32 cellular contexts compared by ENCODE assay signal in genomic region chrY:17381431-17382070, GRCh38.
"Had no signal": no experiment of that assay in that cellular context is flagged by ENCODE, and none has a peak within 500 bp of the region (broad histone marks: within the 10 kb centered on the region; RNA-seq: fewer than 3 reads in every experiment).

No MANE protein-coding gene starts in this region.

- H3K4me1 Mint-ChIP-seq: activated CD4-positive, alpha-beta memory T cell treated with anti-CD3 and anti-CD28 coated beads, Interleukin-2, amount 10 ng/mL, durations not matched to agents 7 days and 5 days; activated CD4-positive, alpha-beta T cell treated with anti-CD3 and anti-CD28 coated beads, Interleukin-2, amount 10 ng/mL, durations not matched to agents 7 days and 5 days; activated naive CD4-positive, alpha-beta T cell treated with anti-CD3 and anti-CD28 coated beads, Interleukin-2, amount 50 U/mL, for 24 hours; activated naive CD8-positive, alpha-beta T cell treated with anti-CD3 and anti-CD28 coated beads, Interleukin-2, amount 10 ng/mL, durations not matched to agents 7 days and 5 days; activated T-helper 17 cell treated with anti-CD3 and anti-CD28 coated beads, Interleukin-2, amount 50 U/mL, for 72 hours; T-helper 17 cell; WTC11 had no signal

- H3K27me3 Mint-ChIP-seq: activated CD4-positive, alpha-beta memory T cell treated with anti-CD3 and anti-CD28 coated beads, Interleukin-2, amount 10 ng/mL, durations not matched to agents 7 days and 5 days; activated CD4-positive, alpha-beta T cell treated with anti-CD3 and anti-CD28 coated beads, Interleukin-2, amount 10 ng/mL, durations not matched to agents 7 days and 5 days; activated naive CD4-positive, alpha-beta T cell treated with anti-CD3 and anti-CD28 coated beads, Interleukin-2, amount 50 U/mL, for 24 hours; activated naive CD8-positive, alpha-beta T cell treated with anti-CD3 and anti-CD28 coated beads, Interleukin-2, amount 10 ng/mL, durations not matched to agents 7 days and 5 days; activated T-helper 17 cell treated with anti-CD3 and anti-CD28 coated beads, Interleukin-2, amount 50 U/mL, for 72 hours; T-helper 17 cell had no signal

- H3K9me3 Mint-ChIP-seq: activated CD4-positive, alpha-beta memory T cell treated with anti-CD3 and anti-CD28 coated beads, Interleukin-2, amount 10 ng/mL, durations not matched to agents 7 days and 5 days; activated CD4-positive, alpha-beta T cell treated with anti-CD3 and anti-CD28 coated beads, Interleukin-2, amount 10 ng/mL, durations not matched to agents 7 days and 5 days; activated naive CD4-positive, alpha-beta T cell treated with anti-CD3 and anti-CD28 coated beads for 36 hours; activated naive CD8-positive, alpha-beta T cell treated with anti-CD3 and anti-CD28 coated beads, Interleukin-2, amount 10 ng/mL, durations not matched to agents 7 days and 5 days; activated T-cell treated with anti-CD3 and anti-CD28 coated beads, Interleukin-2, amount 50 U/mL, for 4 hours; activated T-helper 17 cell treated with anti-CD3 and anti-CD28 coated beads, Interleukin-2, amount 50 U/mL, for 72 hours; WTC11 had no signal

- H3K4me1 ChIP-seq: ascending aorta, esophagus muscularis mucosa, gastroesophageal sphincter had no signal

- H3K9me3 ChIP-seq: ascending aorta, esophagus muscularis mucosa, gastroesophageal sphincter had no signal

- DNase-seq: activated CD4-positive, alpha-beta memory T cell treated with anti-CD3 and anti-CD28 coated beads, Interleukin-2, amount 10 ng/mL, durations not matched to agents 7 days and 5 days; activated CD4-positive, alpha-beta T cell treated with anti-CD3 and anti-CD28 coated beads for 1 hour; activated CD4-positive, alpha-beta T cell treated with anti-CD3 and anti-CD28 coated beads for 4 hours; activated CD4-positive, alpha-beta T cell treated with anti-CD3 and anti-CD28 coated beads, Interleukin-2, amount 10 ng/mL, durations not matched to agents 7 days and 5 days; activated CD4-positive, alpha-beta T cell treated with anti-CD3 and anti-CD28 coated beads, Interleukin-2, amount 50 U/mL, for 4 hours; activated effector memory CD4-positive, alpha-beta T cell treated with Interleukin-2 at 50 U/mL for 16 hours; activated gamma-delta T cell treated with Interleukin-2 at 50 U/mL for 16 hours; activated naive CD4-positive, alpha-beta T cell treated with anti-CD3 and anti-CD28 coated beads for 36 hours; activated naive CD8-positive, alpha-beta T cell treated with anti-CD3 and anti-CD28 coated beads, Interleukin-2, amount 10 ng/mL, durations not matched to agents 7 days and 5 days; activated T-cell treated with anti-CD3 and anti-CD28 coated beads, Interleukin-2, amount 50 U/mL, for 4 hours; brain microvascular endothelial cell; caudate nucleus; cortex of kidney; dermis blood vessel endothelial cell; effector CD8-positive, alpha-beta T cell; erythroblast; foreskin melanocyte; head of caudate nucleus; hippocampal formation; T-helper 1 cell; T-helper 17 cell had no signal

- H3K36me3 ChIP-seq: ascending aorta, brain microvascular endothelial cell, esophagus muscularis mucosa, gastroesophageal sphincter had no signal

- FAIRE-seq: colon, endometrium, TTC549 had no signal

- ATAC-seq: activated T-cell treated with anti-CD3 and anti-CD28 coated beads, Interleukin-2, amount 50 U/mL, for 4 hours; activated T-helper 17 cell treated with anti-CD3 and anti-CD28 coated beads, Interleukin-2, amount 50 U/mL, for 72 hours; gastroesophageal sphincter; T-helper 17 cell; WTC11 had no signal

- H3K27me3 ChIP-seq: ascending aorta, brain microvascular endothelial cell, esophagus muscularis mucosa, gastroesophageal sphincter had no signal

- H3K4me3 ChIP-seq: ascending aorta, esophagus muscularis mucosa, gastroesophageal sphincter had no signal

- H3K27ac ChIP-seq: ascending aorta, brain microvascular endothelial cell, esophagus muscularis mucosa, gastroesophageal sphincter, VCaP had no signal

- H3K4me3 Mint-ChIP-seq: activated CD4-positive, alpha-beta memory T cell treated with anti-CD3 and anti-CD28 coated beads, Interleukin-2, amount 10 ng/mL, durations not matched to agents 7 days and 5 days; activated CD4-positive, alpha-beta T cell treated with anti-CD3 and anti-CD28 coated beads, Interleukin-2, amount 10 ng/mL, durations not matched to agents 7 days and 5 days; activated naive CD4-positive, alpha-beta T cell treated with anti-CD3 and anti-CD28 coated beads for 36 hours; activated naive CD4-positive, alpha-beta T cell treated with anti-CD3 and anti-CD28 coated beads, Interleukin-2, amount 50 U/mL, for 24 hours; activated naive CD8-positive, alpha-beta T cell treated with anti-CD3 and anti-CD28 coated beads, Interleukin-2, amount 10 ng/mL, durations not matched to agents 7 days and 5 days; activated T-cell treated with anti-CD3 and anti-CD28 coated beads, Interleukin-2, amount 50 U/mL, for 4 hours; activated T-helper 17 cell treated with anti-CD3 and anti-CD28 coated beads, Interleukin-2, amount 50 U/mL, for 72 hours; T-helper 17 cell; T-helper 2 cell treated with Interferon-gamma antibody and Interleukin-4, amounts not matched to agents 5 μg/mL and 100 μg/mL, for 36 hours; WTC11 had no signal

- H3K27ac Mint-ChIP-seq: activated CD4-positive, alpha-beta memory T cell treated with anti-CD3 and anti-CD28 coated beads, Interleukin-2, amount 10 ng/mL, durations not matched to agents 7 days and 5 days; activated CD4-positive, alpha-beta T cell treated with anti-CD3 and anti-CD28 coated beads, Interleukin-2, amount 10 ng/mL, durations not matched to agents 7 days and 5 days; activated naive CD4-positive, alpha-beta T cell treated with anti-CD3 and anti-CD28 coated beads for 36 hours; activated naive CD4-positive, alpha-beta T cell treated with anti-CD3 and anti-CD28 coated beads, Interleukin-2, amount 50 U/mL, for 24 hours; activated naive CD8-positive, alpha-beta T cell treated with anti-CD3 and anti-CD28 coated beads, Interleukin-2, amount 10 ng/mL, durations not matched to agents 7 days and 5 days; activated T-helper 17 cell treated with anti-CD3 and anti-CD28 coated beads, Interleukin-2, amount 50 U/mL, for 72 hours; T-helper 17 cell; T-helper 2 cell treated with Interferon-gamma antibody and Interleukin-4, amounts not matched to agents 5 μg/mL and 100 μg/mL, for 36 hours; WTC11 had no signal

- H3K36me3 Mint-ChIP-seq: activated naive CD4-positive, alpha-beta T cell treated with anti-CD3 and anti-CD28 coated beads, Interleukin-2, amount 50 U/mL, for 24 hours; activated naive CD8-positive, alpha-beta T cell treated with anti-CD3 and anti-CD28 coated beads, Interleukin-2, amount 10 ng/mL, durations not matched to agents 7 days and 5 days; WTC11 had no signal
